ENCODE assay signal across 8 cellular contexts in the genomic region with DNA sequence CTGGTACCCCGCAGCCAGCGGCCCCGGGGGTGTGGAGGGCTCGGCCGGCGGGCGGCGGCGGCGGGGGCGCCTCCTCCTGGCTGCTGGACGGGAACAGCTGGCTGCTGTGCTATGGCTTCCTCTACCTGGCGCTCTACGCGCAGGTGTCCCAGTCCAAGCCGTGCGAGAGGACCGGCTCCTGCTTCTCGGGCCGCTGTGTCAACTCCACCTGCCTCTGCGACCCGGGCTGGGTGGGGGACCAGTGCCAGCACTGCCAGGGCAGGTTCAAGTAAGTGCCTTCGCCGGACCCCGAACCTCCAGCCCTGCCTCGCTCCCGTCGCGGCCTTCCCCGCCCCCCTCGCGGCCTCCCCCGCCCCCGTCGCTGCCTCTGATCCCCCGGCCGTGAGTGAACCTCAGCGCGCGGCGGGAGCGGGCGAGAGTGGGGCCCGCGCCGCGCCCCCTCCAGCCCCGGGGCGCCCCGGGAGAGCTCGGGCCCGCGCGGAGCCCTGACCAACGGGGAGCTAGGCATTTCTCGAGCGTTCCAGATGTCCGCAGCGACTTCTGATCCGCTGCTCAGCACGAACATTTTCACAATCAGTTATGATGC. TPM values are rescaled to one million over a fixed set of nuclear protein-coding genes. Genes with fewer than 3 reads are reported as not detected.
DNase-seq lines count a peak whose midpoint lies in the region; ATAC-seq and TF ChIP-seq lines count a peak whose summit lies in the region.

No MANE protein-coding gene starts in this region.

- intact Hi-C loops in Caco-2 (cut with micrococcal nuclease; ENCODE audit: unreplicated experiment) = loop anchor here (10.0 kb wide), 1 partner anchor 219 kb away; no protein-coding TSS in a partner anchor

- TF ChIP-seq CTCF in Caco-2 (IDR thresholded peaks at IDR 0.05; ENCODE audit: insufficient read depth in 1 of 2, low read depth in 1 of 2, low read length in 1 of 2, severe bottlenecking in 1 of 2, unreplicated experiment in 1 of 2) = peak in 1 of 2 experiments; percentile 14
- no peak for TF ChIP-seq CTCF in WI38 (IDR thresholded peaks at IDR 0.05; ENCODE audit: low read depth, low read length)
- peak; percentile 46 for TF ChIP-seq CTCF in progenitor cell of endocrine pancreas (IDR thresholded peaks at IDR 0.05; ENCODE audit: unreplicated experiment)

- POLR2A ChIA-PET in Caco-2 (lab: Charles Lee) = no interaction called here

- H3K4me3 ChIP-seq in Caco-2 (ENCODE audit: low read depth, low read length) = peak overlapping the region; percentile 57
- H3K4me3 ChIP-seq in WI38 (ENCODE audit: low read depth, low read length) = peak overlapping the region; percentile 63

- H3K36me3 ChIP-seq in Caco-2 (ENCODE audit: control insufficient read depth, insufficient read depth, low read length) = no peaks in the 10 kb centered on the region

- no TSS peak for BruUV-seq in Caco-2 (replicated peaks; lab: Mats Ljungman, UMichigan)

- no peak overlapping the region for H3K27ac Mint-ChIP-seq in Caco-2 (ENCODE audit: unreplicated experiment)
- no peak overlapping the region for H3K27ac Mint-ChIP-seq in progenitor cell of endocrine pancreas

- no peaks in the 10 kb centered on the region for H3K36me3 Mint-ChIP-seq in Caco-2 (ENCODE audit: insufficient read depth, unreplicated experiment)
- no peaks in the 10 kb centered on the region for H3K36me3 Mint-ChIP-seq in progenitor cell of endocrine pancreas (ENCODE audit: insufficient read depth)

- peaks cover 1% of the 10 kb centered on the region for H3K27me3 ChIP-seq in Caco-2 (replicated peaks; ENCODE audit: control insufficient read depth, insufficient read depth, low read length)

- H3K4me1 Mint-ChIP-seq in Caco-2 (ENCODE audit: low read depth, unreplicated experiment) (no peaks in the 10 kb centered on the region), progenitor cell of endocrine pancreas (ENCODE audit: low read depth) (peaks cover 10% of the 10 kb centered on the region)

- DNase-seq in Caco-2 = no peak
- peak; percentile 8 for DNase-seq in GM19240 (ENCODE audit: insufficient read length, low spot score)
- peak; percentile 37 for DNase-seq in germinal center (ENCODE audit: low spot score)
- peak; percentile 30 for DNase-seq in progenitor cell of endocrine pancreas (ENCODE audit: low spot score, unreplicated experiment)
- no peak for DNase-seq in NCI-H2107 (lab: John Stamatoyannopoulos, UW)
- no peak for DNase-seq in glomerular visceral epithelial cell (ENCODE audit: extremely low spot score)

- H3K27me3 Mint-ChIP-seq in Caco-2 (ENCODE audit: insufficient read depth, unreplicated experiment) = peaks cover 45% of the 10 kb centered on the region
- H3K27me3 Mint-ChIP-seq in progenitor cell of endocrine pancreas = peaks cover 52% of the 10 kb centered on the region

- peak; percentile 54 for ATAC-seq in HG03175 (IDR thresholded peaks at IDR 0.05; ENCODE audit: unreplicated experiment)

- CTCF ChIA-PET in Caco-2 (lab: Charles Lee) = interaction anchor here (0.5 kb wide), 1 partner anchor 1525 kb away, joined by 3 read pairs; no protein-coding TSS in a partner anchor

- no peaks in the 10 kb centered on the region for H3K4me1 ChIP-seq in Caco-2

- H3K9me3 ChIP-seq in Caco-2 = no peaks in the 10 kb centered on the region

- H3K4me3 Mint-ChIP-seq in Caco-2 (ENCODE audit: unreplicated experiment) (peak overlapping the region; percentile 62), progenitor cell of endocrine pancreas (ENCODE audit: low read depth) (peak overlapping the region; percentile 80)

- H3K9me3 Mint-ChIP-seq in Caco-2 (ENCODE audit: unreplicated experiment) = no peaks in the 10 kb centered on the region
- H3K9me3 Mint-ChIP-seq in progenitor cell of endocrine pancreas (ENCODE audit: low read depth) = no peaks in the 10 kb centered on the region

RNA-seq across cellular contexts. Expression of a gene that starts 0.7 kb away (rescaled TPM):
- total RNA-seq in Caco-2 (2022) = not detected in 2 replicates
- total RNA-seq in progenitor cell of endocrine pancreas = 24.2 and 25.9 TPM in 2 replicates

Comparison
In these comparisons a context has a peak if more than half of its experiments do, and no peak if none do; other contexts are left out.
1. DNase-seq: peak in GM19240 (single experiment), germinal center (single experiment) and progenitor cell of endocrine pancreas (single experiment); none in Caco-2 (0 of 2), NCI-H2107 (single experiment) and glomerular visceral epithelial cell (single experiment).
2. RNA of a gene that starts 0.7 kb away (total RNA-seq): 24.2 to 25.9 TPM in progenitor cell of endocrine pancreas; not detected in Caco-2; every median in the first group is over 10 times any median in the second.